Comparison of ENCODE assay signal across 17 cellular contexts in genomic region chr5:176880393-176881020, GRCh38. TPM values are rescaled to one million over a fixed set of nuclear protein-coding genes. Genes with fewer than 3 reads are reported as not detected.
DNase-seq lines count a peak whose midpoint lies in the region; ATAC-seq and TF ChIP-seq lines count a peak whose summit lies in the region.
"Had no signal": no experiment of that assay in that cellular context is flagged by ENCODE, and none has a peak within 500 bp of the region (broad histone marks: within the 10 kb centered on the region; RNA-seq: fewer than 3 reads in every experiment).

No MANE protein-coding gene starts in this region.

- no peaks in the 10 kb centered on the region for H3K36me3 Mint-ChIP-seq in stimulated activated memory B cell treated with anti-CD40 and anti-IgM and Interleukin-4, amounts not matched to agents 10 μg/mL and 1 μg/mL and 100 μg/mL, for 72 hours
- H3K36me3 Mint-ChIP-seq: IgD-negative memory B cell had no signal

- no peak overlapping the region for H4K91ac ChIP-seq in neuronal stem cell (ENCODE audit: low read depth, low read length, poor library complexity)

- H3K4me3 Mint-ChIP-seq in stimulated activated memory B cell treated with anti-CD40 and anti-IgM and Interleukin-4, amounts not matched to agents 10 μg/mL and 1 μg/mL and 100 μg/mL, for 72 hours = no peak overlapping the region
- H3K4me3 Mint-ChIP-seq: CD4-positive, alpha-beta T cell; GM23338; HFFc6; IgD-negative memory B cell had no signal

- no peaks in the 10 kb centered on the region for H3K79me1 ChIP-seq in neuronal stem cell (ENCODE audit: low read depth, low read length)

- peak overlapping the region; percentile 65 for H2BK15ac ChIP-seq in neuronal stem cell (ENCODE audit: low read length)

- H3K4ac ChIP-seq in neuronal stem cell (ENCODE audit: low read length) = no peak overlapping the region

- no peak overlapping the region for H2BK120ac ChIP-seq in neuronal stem cell (ENCODE audit: low read depth, low read length)

- peak; percentile 15 for ATAC-seq in stimulated activated memory B cell treated with anti-CD40 and anti-IgM and Interleukin-4, amounts not matched to agents 10 μg/mL and 1 μg/mL and 100 μg/mL, for 72 hours
- ATAC-seq: GM23338, HCT116 had no signal

- H3K27ac ChIP-seq in neuronal stem cell (replicated peaks; ENCODE audit: low read length) = no peak overlapping the region
- H3K27ac ChIP-seq in brain microvascular endothelial cell = no peak overlapping the region
- H3K27ac ChIP-seq: C4-2B had no signal

- peak overlapping the region; percentile 88 for H2AK5ac ChIP-seq in neuronal stem cell (ENCODE audit: low read depth, low read length)

- no peak overlapping the region for H2AFZ ChIP-seq in neuronal stem cell (ENCODE audit: low read length)
- H2AFZ ChIP-seq: GM23338 had no signal

- H3K4me3 ChIP-seq in neuronal stem cell (ENCODE audit: low read length in 2 of 2) = peak overlapping the region in 1 of 2 donors; percentile 43
- no peak overlapping the region for H3K4me3 ChIP-seq in brain microvascular endothelial cell (ENCODE audit: low read depth, low read length)
- H3K4me3 ChIP-seq: GM23338 had no signal

- DNase-seq in AG08396 (ENCODE audit: low spot score) (peak; percentile 20), GM10266 (ENCODE audit: extremely low spot score) (peak; percentile 21), neuronal stem cell (ENCODE audit: low spot score) (no peak), KG1 (lab: John Stamatoyannopoulos, UW) (no peak), brain microvascular endothelial cell (no peak)
- DNase-seq: ACHN; AML-193; Caco-2; CD4-positive, alpha-beta T cell; HFFc6 had no signal

- no peaks in the 10 kb centered on the region for H3K9me3 ChIP-seq in neuronal stem cell (replicated peaks in 1 of 2; ENCODE audit: control insufficient read depth in 2 of 2, insufficient read depth in 1 of 2, low read depth in 1 of 2, low read length in 2 of 2)
- H3K9me3 ChIP-seq: Caco-2 had no signal

- TF ChIP-seq CTCF in GM10266 (IDR thresholded peaks at IDR 0.05; ENCODE audit: control insufficient read depth, insufficient read depth, low read depth, missing control alignments) (no peak), brain microvascular endothelial cell (IDR thresholded peaks at IDR 0.05; ENCODE audit: low read depth, low read length, missing control alignments) (no peak)

- H3K27ac Mint-ChIP-seq in stimulated activated memory B cell treated with anti-CD40 and anti-IgM and Interleukin-4, amounts not matched to agents 10 μg/mL and 1 μg/mL and 100 μg/mL, for 72 hours = no peak overlapping the region
- H3K27ac Mint-ChIP-seq: CD4-positive, alpha-beta T cell; HFFc6; IgD-negative memory B cell had no signal

- H3K27me3 ChIP-seq in neuronal stem cell (ENCODE audit: control insufficient read depth in 3 of 3, insufficient read depth in 3 of 3, low read depth in 1 of 3, low read length in 3 of 3) (peaks cover 0 to 32% (median 0%) of the 10 kb centered on the region in 3 experiments), brain microvascular endothelial cell (replicated peaks) (peaks cover 26% of the 10 kb centered on the region)

- peak overlapping the region; percentile 79 for H2BK5ac ChIP-seq in neuronal stem cell (ENCODE audit: low read length)

- no CpG with 5 or more reads among the region's 25 CpGs for WGBS in neuronal stem cell (ENCODE audit: extremely low coverage in 2 of 2, insufficient read length in 2 of 2, insufficient replicate concordance in 1 of 2), 2 donors

- H3K23ac ChIP-seq in neuronal stem cell (ENCODE audit: low read depth, low read length, poor library complexity) = peak overlapping the region; percentile 71

- H3K27me3 Mint-ChIP-seq in stimulated activated memory B cell treated with anti-CD40 and anti-IgM and Interleukin-4, amounts not matched to agents 10 μg/mL and 1 μg/mL and 100 μg/mL, for 72 hours = peaks cover 53% of the 10 kb centered on the region

- H3K4me2 ChIP-seq in neuronal stem cell (ENCODE audit: insufficient read depth, low read length, poor library complexity, severe bottlenecking) = no peak overlapping the region
- H3K4me2 ChIP-seq: GM23338 had no signal

- H2BK12ac ChIP-seq in neuronal stem cell (ENCODE audit: low read length) = no peak overlapping the region

- peaks cover 8% of the 10 kb centered on the region for H3K4me1 Mint-ChIP-seq in stimulated activated memory B cell treated with anti-CD40 and anti-IgM and Interleukin-4, amounts not matched to agents 10 μg/mL and 1 μg/mL and 100 μg/mL, for 72 hours

- no peaks in the 10 kb centered on the region for H3K36me3 ChIP-seq in neuronal stem cell (replicated peaks in 1 of 2; ENCODE audit: control insufficient read depth in 2 of 2, insufficient read depth in 2 of 2, low read length in 2 of 2)
- no peaks in the 10 kb centered on the region for H3K36me3 ChIP-seq in brain microvascular endothelial cell (replicated peaks)

- H3K4me1 ChIP-seq in neuronal stem cell (ENCODE audit: control insufficient read depth in 2 of 2, insufficient read depth in 1 of 2, low read depth in 1 of 2, low read length in 2 of 2) = peaks cover 14 to 38% of the 10 kb centered on the region in 2 donors
- H3K4me1 ChIP-seq: Caco-2 had no signal

- in situ Hi-C loops in brain microvascular endothelial cell (cut with HindIII; ENCODE audit: low pct_ligation_motif_present, low sequenced_read_pairs) = no loop called here

- peak overlapping the region; percentile 78 for H4K8ac ChIP-seq in neuronal stem cell (ENCODE audit: low read depth, low read length)

- no peak overlapping the region for H3K14ac ChIP-seq in neuronal stem cell (ENCODE audit: low read length)

- peak overlapping the region; percentile 78 for H3K18ac ChIP-seq in neuronal stem cell (ENCODE audit: low read length)

- no peaks in the 10 kb centered on the region for H3K9me3 Mint-ChIP-seq in stimulated activated memory B cell treated with anti-CD40 and anti-IgM and Interleukin-4, amounts not matched to agents 10 μg/mL and 1 μg/mL and 100 μg/mL, for 72 hours
- H3K9me3 Mint-ChIP-seq: CD4-positive, alpha-beta T cell; GM23338; HFFc6 had no signal

- no peak overlapping the region for H3K9ac ChIP-seq in neuronal stem cell (ENCODE audit: low read depth, low read length, poor library complexity)

RNA-seq across cellular contexts. Expression of gene HK3, which starts 18.6 kb away (rescaled TPM):
- not detected for polyA plus RNA-seq in neuronal stem cell (2013, experiment 1 of 2)
- 0.01 TPM for polyA plus RNA-seq in neuronal stem cell (2013, experiment 2 of 2)
- polyA plus RNA-seq: BJ, GM23338, HepG2, IgD-negative memory B cell had no signal

Comparison
In these comparisons a context has a peak if more than half of its experiments do, and no peak if none do; other contexts are left out.
1. DNase-seq: peak in AG08396 (single experiment) and GM10266 (single experiment); none in neuronal stem cell (single experiment), KG1 (single experiment) and brain microvascular endothelial cell (single experiment).